ENCODE assay signal across 8 cellular contexts in genomic region chr11:12223771-12224536, GRCh38.
DNase-seq lines count a peak whose midpoint lies in the region; ATAC-seq lines count a peak whose summit lies in the region.

No MANE protein-coding gene starts in this region.

- peaks cover 51% of the 10 kb centered on the region for H3K4me1 Mint-ChIP-seq in activated CD8-positive, alpha-beta T cell treated with anti-CD3 and anti-CD28 coated beads, Interleukin-2, amount 10 ng/mL, durations not matched to agents 7 days and 5 days (ENCODE audit: low read depth)
- H3K4me1 Mint-ChIP-seq in naive thymus-derived CD4-positive, alpha-beta T cell, result peaks cover 33 to 51% (median 47%) of the 10 kb centered on the region in 7 donors

- H3K27ac Mint-ChIP-seq in activated CD8-positive, alpha-beta T cell treated with anti-CD3 and anti-CD28 coated beads, Interleukin-2, amount 10 ng/mL, durations not matched to agents 7 days and 5 days, result peak overlapping the region; percentile 97
- H3K27ac Mint-ChIP-seq in naive thymus-derived CD4-positive, alpha-beta T cell, result peak overlapping the region; percentile 87 to 97 (median 91)

- DNase-seq in Daoy (ENCODE audit: low read depth) (peak; percentile 35), NCI-H2196 treated with DMSO at 0.1 percent for 48 hours (lab: John Stamatoyannopoulos, UW; ENCODE audit: unreplicated experiment) (no peak), NCI-H446 treated with DMSO at 0.1 percent for 48 hours (lab: John Stamatoyannopoulos, UW) (no peak), GM19240 (ENCODE audit: insufficient read length, low spot score) (no peak)
- no peak for DNase-seq in activated CD8-positive, alpha-beta T cell treated with anti-CD3 and anti-CD28 coated beads, Interleukin-2, amount 10 ng/mL, durations not matched to agents 7 days and 5 days
- DNase-seq in naive thymus-derived CD4-positive, alpha-beta T cell, result no peak

- POLR2A ChIA-PET in activated CD8-positive, alpha-beta T cell treated with anti-CD3 and anti-CD28 coated beads, Interleukin-2, amount 10 ng/mL, durations not matched to agents 7 days and 5 days (lab: Charles Lee), result interaction anchor here (0.6 to 3.4 kb wide), 19 partner anchors 9 to 137 kb away, joined by 3 to 42 read pairs (median 5); partner anchors contain the start of gene MICAL2
- POLR2A ChIA-PET in naive thymus-derived CD4-positive, alpha-beta T cell (lab: Charles Lee), result interaction anchor here (1.0 to 2.9 kb wide), 6 partner anchors 9 to 31 kb away, joined by 3 to 17 read pairs (median 5); no protein-coding TSS in a partner anchor

- H3K36me3 Mint-ChIP-seq in activated CD8-positive, alpha-beta T cell treated with anti-CD3 and anti-CD28 coated beads, Interleukin-2, amount 10 ng/mL, durations not matched to agents 7 days and 5 days (ENCODE audit: low read depth), result peaks cover 72% of the 10 kb centered on the region
- peaks cover 0 to 64% (median 5%) of the 10 kb centered on the region in 5 donors for H3K36me3 Mint-ChIP-seq in naive thymus-derived CD4-positive, alpha-beta T cell

- peak overlapping the region; percentile 60 for H3K4me3 Mint-ChIP-seq in activated CD8-positive, alpha-beta T cell treated with anti-CD3 and anti-CD28 coated beads, Interleukin-2, amount 10 ng/mL, durations not matched to agents 7 days and 5 days
- peak overlapping the region; percentile 67 to 91 (median 75) for H3K4me3 Mint-ChIP-seq in naive thymus-derived CD4-positive, alpha-beta T cell

- no peaks in the 10 kb centered on the region for H3K9me3 Mint-ChIP-seq in activated CD8-positive, alpha-beta T cell treated with anti-CD3 and anti-CD28 coated beads, Interleukin-2, amount 10 ng/mL, durations not matched to agents 7 days and 5 days (ENCODE audit: insufficient read depth)
- no peaks in the 10 kb centered on the region for H3K9me3 Mint-ChIP-seq in naive thymus-derived CD4-positive, alpha-beta T cell

- H3K36me3 ChIP-seq in naive thymus-derived CD4-positive, alpha-beta T cell (ENCODE audit: control insufficient read depth in 2 of 3, insufficient read depth in 3 of 3, low read length in 3 of 3), result peaks cover 0 to 5% (median 0%) of the 10 kb centered on the region in 3 experiments

- H3K27ac ChIP-seq in naive thymus-derived CD4-positive, alpha-beta T cell (ENCODE audit: low read depth, low read length), result peak overlapping the region; percentile 54

- peak overlapping the region; percentile 52 for H3K4me3 ChIP-seq in naive thymus-derived CD4-positive, alpha-beta T cell (ENCODE audit: low read length)

- intact Hi-C loops in naive thymus-derived CD4-positive, alpha-beta T cell (cut with micrococcal nuclease), result loop anchor here (1.0 to 5.0 kb wide), 7 partner anchors 10 to 382 kb away; partner anchors contain the start of gene MICAL2 (in 2 of the 2)

- CTCF ChIA-PET in activated CD8-positive, alpha-beta T cell treated with anti-CD3 and anti-CD28 coated beads, Interleukin-2, amount 10 ng/mL, durations not matched to agents 7 days and 5 days (lab: Charles Lee), result interaction anchor here (1.0 to 4.9 kb wide), 21 partner anchors 9 to 175 kb away, joined by 3 to 77 read pairs (median 6); partner anchors contain the start of gene MICAL2
- CTCF ChIA-PET in naive thymus-derived CD4-positive, alpha-beta T cell (lab: Charles Lee), result interaction anchor here (0.6 to 4.3 kb wide), 8 partner anchors 10 to 1447 kb away, joined by 3 to 38 read pairs (median 4); no protein-coding TSS in a partner anchor

- peak; percentile 9 for ATAC-seq in HG03378 (IDR thresholded peaks at IDR 0.05; ENCODE audit: unreplicated experiment)
- ATAC-seq in activated CD8-positive, alpha-beta T cell treated with anti-CD3 and anti-CD28 coated beads, Interleukin-2, amount 10 ng/mL, durations not matched to agents 7 days and 5 days, result peak; percentile 9
- peak; percentile 10 for ATAC-seq in naive thymus-derived CD4-positive, alpha-beta T cell
- no peak for ATAC-seq in GM18520 (IDR thresholded peaks at IDR 0.05; ENCODE audit: unreplicated experiment)

- H3K27me3 Mint-ChIP-seq in activated CD8-positive, alpha-beta T cell treated with anti-CD3 and anti-CD28 coated beads, Interleukin-2, amount 10 ng/mL, durations not matched to agents 7 days and 5 days (ENCODE audit: low read depth), result no peaks in the 10 kb centered on the region
- no peaks in the 10 kb centered on the region for H3K27me3 Mint-ChIP-seq in naive thymus-derived CD4-positive, alpha-beta T cell

- H3K27me3 ChIP-seq in naive thymus-derived CD4-positive, alpha-beta T cell (ENCODE audit: control insufficient read depth in 2 of 2, insufficient read depth in 2 of 2, low read length in 2 of 2), result no peaks in the 10 kb centered on the region

- H3K4me1 ChIP-seq in naive thymus-derived CD4-positive, alpha-beta T cell (ENCODE audit: control insufficient read depth in 2 of 2, insufficient read depth in 2 of 2, low read length in 2 of 2), result peaks cover 36 to 41% of the 10 kb centered on the region in 2 donors

- H3K9me3 ChIP-seq in naive thymus-derived CD4-positive, alpha-beta T cell (ENCODE audit: control insufficient read depth in 2 of 3, low read length in 3 of 3), result no peaks in the 10 kb centered on the region
